18 cellular contexts compared by ENCODE assay signal in genomic region chr18:54151376-54151775, GRCh38.
"Had no signal": no experiment of that assay in that cellular context is flagged by ENCODE, and none has a peak within 500 bp of the region (broad histone marks: within the 10 kb centered on the region; RNA-seq: fewer than 3 reads in every experiment).

No MANE protein-coding gene starts in this region.

- DNase-seq: activated CD4-positive, alpha-beta T cell treated with anti-CD3 and anti-CD28 coated beads, Interleukin-2, amount 10 ng/mL, durations not matched to agents 7 days and 5 days; activated gamma-delta T cell; amniotic stem cell; effector memory CD8-positive, alpha-beta T cell; erythroblast; hypothalamus; naive thymus-derived CD4-positive, alpha-beta T cell; nucleus accumbens; psoas muscle; right lobe of liver; SK-N-SH; stimulated activated CD4-positive, alpha-beta T cell treated with anti-CD3 and anti-CD28 coated beads, Interleukin-12 subunit alpha, Interleukin-12 subunit beta, amount 100 ng/mL, for 4 hours; stimulated activated naive CD4-positive, alpha-beta T cell treated with Interleukin-2 at 50 U/mL for 16 hours had no signal

- H3K4me1 ChIP-seq: psoas muscle, right lobe of liver had no signal

- H3K9me2 ChIP-seq: SK-N-SH had no signal

- H3K36me3 Mint-ChIP-seq: WTC11 had no signal

- H3K27me3 ChIP-seq: right lobe of liver had no signal

- H3K4me3 ChIP-seq: lung, psoas muscle, right lobe of liver had no signal

- ATAC-seq: effector memory CD8-positive, alpha-beta T cell; naive thymus-derived CD4-positive, alpha-beta T cell; psoas muscle; right lobe of liver; WTC11 had no signal

- H3K27ac Mint-ChIP-seq: brain; dendritic cell treated with granulocyte-macrophage colony-stimulating factor and Interleukin-4, amounts not matched to agents 40 ng/mL and 50 ng/mL, for 4 days; type B pancreatic cell; WTC11 had no signal

- H3K27me3 Mint-ChIP-seq: activated CD4-positive, alpha-beta T cell treated with anti-CD3 and anti-CD28 coated beads, Interleukin-2, amount 10 ng/mL, durations not matched to agents 7 days and 5 days; dendritic cell treated with granulocyte-macrophage colony-stimulating factor and Interleukin-4, amounts not matched to agents 40 ng/mL and 50 ng/mL, for 4 days; effector memory CD8-positive, alpha-beta T cell; naive thymus-derived CD4-positive, alpha-beta T cell; type B pancreatic cell had no signal

- H3K4me3 Mint-ChIP-seq: activated CD4-positive, alpha-beta T cell treated with anti-CD3 and anti-CD28 coated beads, Interleukin-2, amount 10 ng/mL, durations not matched to agents 7 days and 5 days; brain; dendritic cell treated with granulocyte-macrophage colony-stimulating factor and Interleukin-4, amounts not matched to agents 40 ng/mL and 50 ng/mL, for 4 days; effector memory CD8-positive, alpha-beta T cell; naive thymus-derived CD4-positive, alpha-beta T cell; type B pancreatic cell; WTC11 had no signal

- H3K9me3 ChIP-seq: psoas muscle, right lobe of liver, SK-N-SH had no signal

- H3K4me2 ChIP-seq: SK-N-SH had no signal

- H3K9me3 Mint-ChIP-seq: activated CD4-positive, alpha-beta T cell treated with anti-CD3 and anti-CD28 coated beads, Interleukin-2, amount 10 ng/mL, durations not matched to agents 7 days and 5 days; brain; dendritic cell treated with granulocyte-macrophage colony-stimulating factor and Interleukin-4, amounts not matched to agents 40 ng/mL and 50 ng/mL, for 4 days; effector memory CD8-positive, alpha-beta T cell had no signal

- H3K27ac ChIP-seq: psoas muscle, right lobe of liver had no signal
